In the genomic region with DNA sequence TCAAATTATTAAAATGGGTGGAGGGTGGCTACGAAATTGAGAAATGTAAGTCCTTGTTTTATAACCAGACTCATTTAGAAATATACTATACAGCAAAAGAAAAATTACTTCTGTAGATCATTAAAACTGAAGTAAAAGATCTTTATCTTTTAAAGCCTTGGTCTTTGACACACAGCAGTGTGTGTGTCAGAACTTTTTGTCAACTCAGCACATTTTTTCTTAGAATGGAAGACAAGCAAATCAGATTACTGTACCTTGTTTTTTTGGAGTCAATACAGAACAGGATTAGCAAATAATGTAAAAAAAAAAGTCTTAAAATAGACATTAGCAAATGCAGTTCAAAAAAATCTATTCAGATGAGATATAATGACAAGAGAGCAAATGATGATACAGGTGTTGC, we compare ENCODE assay signal across 25 cellular contexts.
"Had no signal": no experiment of that assay in that cellular context is flagged by ENCODE, and none has a peak within 500 bp of the region (broad histone marks: within the 10 kb centered on the region; RNA-seq: fewer than 3 reads in every experiment).

No MANE protein-coding gene starts in this region.

- H3K9me3 Mint-ChIP-seq: endodermal cell; memory B cell; natural killer cell treated with Interleukin-12 subunit alpha and Interleukin-12 subunit beta and Interleukin-15 and Interleukin-18, amount 100 ng/mL, for 72 hours; stimulated activated naive B cell treated with anti-CD40 and anti-IgM and Interleukin-4, amounts not matched to agents 10 μg/mL and 1 μg/mL and 100 μg/mL, for 72 hours; stimulated activated naive CD8-positive, alpha-beta T cell treated with anti-CD3 and anti-CD28 coated beads, Interleukin-15, Interleukin-2, amounts not matched to agents 100 ng/mL and 50 ng/mL, for 24 hours had no signal

- DNase-seq: dorsolateral prefrontal cortex; effector CD4-positive, alpha-beta T cell; endodermal cell; foreskin fibroblast; gastrocnemius medialis; head of caudate nucleus; pancreas; spleen; stimulated activated CD4-positive, alpha-beta T cell treated with anti-CD3 and anti-CD28 coated beads, Interleukin-2, amount 100 ng/mL, for 48 hours; stimulated activated naive B cell treated with anti-CD40 and anti-IgM and Interleukin-4, amounts not matched to agents 10 μg/mL and 1 μg/mL and 100 μg/mL, for 72 hours; transverse colon had no signal

- H3K4me3 Mint-ChIP-seq: endodermal cell; memory B cell; natural killer cell treated with Interleukin-12 subunit alpha and Interleukin-12 subunit beta and Interleukin-15 and Interleukin-18, amount 100 ng/mL, for 72 hours; neural crest cell; stimulated activated naive B cell treated with anti-CD40 and anti-IgM and Interleukin-4, amounts not matched to agents 10 μg/mL and 1 μg/mL and 100 μg/mL, for 72 hours; stimulated activated naive CD8-positive, alpha-beta T cell treated with anti-CD3 and anti-CD28 coated beads, Interleukin-15, Interleukin-2, amounts not matched to agents 100 ng/mL and 50 ng/mL, for 24 hours had no signal

- H3K36me3 Mint-ChIP-seq: natural killer cell treated with Interleukin-12 subunit alpha and Interleukin-12 subunit beta and Interleukin-15 and Interleukin-18, amount 100 ng/mL, for 72 hours had no signal

- H3K27me3 Mint-ChIP-seq: memory B cell; natural killer cell treated with Interleukin-12 subunit alpha and Interleukin-12 subunit beta and Interleukin-15 and Interleukin-18, amount 100 ng/mL, for 72 hours; progenitor cell of endocrine pancreas; stimulated activated naive B cell treated with anti-CD40 and anti-IgM and Interleukin-4, amounts not matched to agents 10 μg/mL and 1 μg/mL and 100 μg/mL, for 72 hours; stimulated activated naive CD8-positive, alpha-beta T cell treated with anti-CD3 and anti-CD28 coated beads, Interleukin-15, Interleukin-2, amounts not matched to agents 100 ng/mL and 50 ng/mL, for 24 hours had no signal

- H3K4me1 ChIP-seq: right atrium auricular region had no signal

- H3K36me3 ChIP-seq: gastrocnemius medialis, neutrophil, pancreas, right atrium auricular region, spleen, suprapubic skin, transverse colon, vagina had no signal

- H3K4me3 ChIP-seq: dorsolateral prefrontal cortex, gastrocnemius medialis, lung, pancreas, right atrium auricular region, skin epidermis, spleen, suprapubic skin, transverse colon, vagina had no signal

- H3K27ac ChIP-seq: dorsolateral prefrontal cortex, epithelial cell of prostate, gastrocnemius medialis, neutrophil, pancreas, right atrium auricular region, skin epidermis, spleen, suprapubic skin, transverse colon, vagina had no signal

- H3K9me3 ChIP-seq: gastrocnemius medialis, neutrophil, pancreas, right atrium auricular region, spleen, suprapubic skin, transverse colon, vagina had no signal

- FAIRE-seq: colon, pancreas had no signal

- ATAC-seq: esophagus mucosa; gastrocnemius medialis; natural killer cell treated with Interleukin-12 subunit alpha and Interleukin-12 subunit beta and Interleukin-15 and Interleukin-18, amount 100 ng/mL, for 72 hours; stimulated activated naive B cell treated with anti-CD40 and anti-IgM and Interleukin-4, amounts not matched to agents 10 μg/mL and 1 μg/mL and 100 μg/mL, for 72 hours had no signal

- H3K4me1 Mint-ChIP-seq: endodermal cell had no signal

- H3K27ac Mint-ChIP-seq: endodermal cell; memory B cell; natural killer cell treated with Interleukin-12 subunit alpha and Interleukin-12 subunit beta and Interleukin-15 and Interleukin-18, amount 100 ng/mL, for 72 hours; progenitor cell of endocrine pancreas; stimulated activated naive B cell treated with anti-CD40 and anti-IgM and Interleukin-4, amounts not matched to agents 10 μg/mL and 1 μg/mL and 100 μg/mL, for 72 hours; stimulated activated naive CD8-positive, alpha-beta T cell treated with anti-CD3 and anti-CD28 coated beads, Interleukin-15, Interleukin-2, amounts not matched to agents 100 ng/mL and 50 ng/mL, for 24 hours had no signal

- H3K27me3 ChIP-seq: dorsolateral prefrontal cortex, gastrocnemius medialis, neutrophil, pancreas, right atrium auricular region, spleen, suprapubic skin, transverse colon, vagina had no signal
